16 cellular contexts compared by ENCODE assay signal in genomic region chr21:37855568-37856391, GRCh38.
A peak's percentile ranks its signal among the peaks of the same experiment; 100 is the strongest.
DNase-seq lines count a peak whose midpoint lies in the region; ATAC-seq lines count a peak whose summit lies in the region.
"Had no signal": no experiment of that assay in that cellular context is flagged by ENCODE, and none has a peak within 500 bp of the region (broad histone marks: within the 10 kb centered on the region; RNA-seq: fewer than 3 reads in every experiment).

No MANE protein-coding gene starts in this region.

- H3K27me3 ChIP-seq in ACC112 (ENCODE audit: insufficient read depth, low read length) (no peaks in the 10 kb centered on the region), MG63 (no peaks in the 10 kb centered on the region)
- H3K27me3 ChIP-seq: thyroid gland had no signal

- H2AFZ ChIP-seq in ACC112 (ENCODE audit: low read length, unreplicated experiment) = peak overlapping the region; percentile 57

- H3K27ac ChIP-seq in ACC112 (ENCODE audit: low read depth, low read length) = peak overlapping the region; percentile 50
- H3K27ac ChIP-seq: esophagus squamous epithelium, thyroid gland had no signal

- peaks cover 13% of the 10 kb centered on the region for H3K4me1 ChIP-seq in ACC112 (ENCODE audit: control insufficient read depth, insufficient read depth, low read length, unreplicated experiment)
- H3K4me1 ChIP-seq: esophagus squamous epithelium, thyroid gland had no signal

- DNase-seq in MG63 (peak; percentile 60), astrocyte of the hippocampus (ENCODE audit: low read depth, low spot score) (peak; percentile 89), iris pigment epithelial cell (ENCODE audit: low read depth) (peak; percentile 80), NCI-H1105 (lab: John Stamatoyannopoulos, UW) (no peak)
- DNase-seq in stimulated activated CD4-positive, alpha-beta T cell treated with anti-CD3 and anti-CD28 coated beads, Interleukin-2, amount 100 ng/mL, for 24 hours = no peak
- DNase-seq: 8988T; central memory CD4-positive, alpha-beta T cell; esophagus squamous epithelium; H7; islet precursor cell; NCI-H1436; SIG-M5; thyroid gland had no signal

- no peaks in the 10 kb centered on the region for H3K79me2 ChIP-seq in ACC112 (ENCODE audit: control insufficient read depth, insufficient read depth, low read length, unreplicated experiment)

- H3K4me3 ChIP-seq in ACC112 (ENCODE audit: low read depth, low read length) (no peak overlapping the region; the same call in 1 of the 2 replicates), MG63 (no peak overlapping the region)
- H3K4me3 ChIP-seq: esophagus squamous epithelium, thyroid gland had no signal

- ATAC-seq in GM19455 (IDR thresholded peaks at IDR 0.05; ENCODE audit: unreplicated experiment) (no peak), GM18909 (IDR thresholded peaks at IDR 0.05; ENCODE audit: poor library complexity, unreplicated experiment) (no peak)

- peaks cover 12% of the 10 kb centered on the region for H3K9me3 ChIP-seq in MG63
- H3K9me3 ChIP-seq: thyroid gland had no signal

- no peaks in the 10 kb centered on the region for H3K36me3 ChIP-seq in ACC112 (ENCODE audit: insufficient read depth, low read length)
- no peaks in the 10 kb centered on the region for H3K36me3 ChIP-seq in MG63
- H3K36me3 ChIP-seq: esophagus squamous epithelium, thyroid gland had no signal

Comparison
In these comparisons a context has a peak if more than half of its experiments do, and no peak if none do; other contexts are left out.
1. DNase-seq: peak in MG63 (single experiment), astrocyte of the hippocampus (single experiment) and iris pigment epithelial cell (single experiment); none in stimulated activated CD4-positive, alpha-beta T cell treated with anti-CD3 and anti-CD28 coated beads, Interleukin-2, amount 100 ng/mL, for 24 hours (0 of 2) and NCI-H1105 (single experiment).